Comparison of ENCODE assay signal across 1 cellular context in genomic region chr17:59620518-59621259, GRCh38.
TF ChIP-seq lines count a peak whose summit lies in the region.

No MANE protein-coding gene starts in this region.

TF ChIP-seq in neural cell, 6 proteins besides CTCF, POLR2A, EP300 and RAD21:
- TF ChIP-seq POLR2AphosphoS5 (IDR thresholded peaks at IDR 0.05) (no peak), SMC3 (conservative IDR thresholded peaks at IDR 0.05; ENCODE audit: poor library complexity) (no peak), MXI1 (conservative IDR thresholded peaks at IDR 0.05; ENCODE audit: poor library complexity, severe bottlenecking) (no peak), REST (IDR thresholded peaks at IDR 0.05; ENCODE audit: borderline replicate concordance) (no peak)
